ENCODE assay signal across 9 cellular contexts in genomic region chr17:64357191-64357981, GRCh38. TPM values are rescaled to one million over a fixed set of nuclear protein-coding genes. Genes with fewer than 3 reads are reported as not detected.
DNase-seq lines count a peak whose midpoint lies in the region; ATAC-seq and TF ChIP-seq lines count a peak whose summit lies in the region.
"Had no signal": no experiment of that assay in that cellular context is flagged by ENCODE, and none has a peak within 500 bp of the region (broad histone marks: within the 10 kb centered on the region; RNA-seq: fewer than 3 reads in every experiment).

No MANE protein-coding gene starts in this region.

- no TSS peak for BruUV-seq in PC-3 (replicated peaks; lab: Mats Ljungman, UMichigan)

- H3K36me3 Mint-ChIP-seq in CD4-positive, alpha-beta memory T cell: no peaks in the 10 kb centered on the region

- peak overlapping the region; percentile 45 for H2AFZ ChIP-seq in PC-3 (ENCODE audit: low read length)

- TF ChIP-seq EP300 in esophagus muscularis mucosa (IDR thresholded peaks at IDR 0.05): no peak

- H3K9ac ChIP-seq in PC-3 (ENCODE audit: low read length): peak overlapping the region; percentile 57

- no peaks in the 10 kb centered on the region for H3K27me3 ChIP-seq in PC-3 (ENCODE audit: low read length)
- no peaks in the 10 kb centered on the region for H3K27me3 ChIP-seq in esophagus muscularis mucosa
- no peaks in the 10 kb centered on the region for H3K27me3 ChIP-seq in CD4-positive, alpha-beta memory T cell (ENCODE audit: insufficient read depth, low read length)

- no peak overlapping the region for H3K4me3 ChIP-seq in PC-3 (ENCODE audit: low read length)
- no peak overlapping the region for H3K4me3 ChIP-seq in esophagus muscularis mucosa
- H3K4me3 ChIP-seq in CD4-positive, alpha-beta memory T cell (ENCODE audit: low read length in 2 of 2): no peak overlapping the region

- TF ChIP-seq CTCF in PC-3 (conservative IDR thresholded peaks at IDR 0.05; ENCODE audit: low read depth, low read length) (no peak), esophagus muscularis mucosa (IDR thresholded peaks at IDR 0.05) (no peak)

- no peaks in the 10 kb centered on the region for H3K9me3 Mint-ChIP-seq in CD4-positive, alpha-beta memory T cell
- H3K9me3 Mint-ChIP-seq: naive B cell had no signal

- H3K9me3 ChIP-seq in PC-3 (ENCODE audit: low read length) (no peaks in the 10 kb centered on the region), esophagus muscularis mucosa (no peaks in the 10 kb centered on the region)
- no peaks in the 10 kb centered on the region for H3K9me3 ChIP-seq in CD4-positive, alpha-beta memory T cell (ENCODE audit: control insufficient read depth in 1 of 2, low read length in 2 of 2)

- peaks cover 0 to 13% (median 2%) of the 10 kb centered on the region in 4 donors for H3K4me1 Mint-ChIP-seq in CD4-positive, alpha-beta memory T cell

- peaks cover 0 to 5% of the 10 kb centered on the region in 2 donors for H3K27me3 Mint-ChIP-seq in CD4-positive, alpha-beta memory T cell
- H3K27me3 Mint-ChIP-seq: naive B cell had no signal

- H3K4me3 Mint-ChIP-seq in CD4-positive, alpha-beta memory T cell: no peak overlapping the region

- no peaks in the 10 kb centered on the region for H3K9me2 ChIP-seq in PC-3 (replicated peaks; ENCODE audit: low read length)

- WGBS in esophagus muscularis mucosa: 73% methylated on average over 8 of the region's 11 CpGs

- ATAC-seq in PC-3 (peak; percentile 62), HG02938 (IDR thresholded peaks at IDR 0.05; ENCODE audit: unreplicated experiment) (no peak)

- no peak for TF ChIP-seq POLR2A in esophagus muscularis mucosa (IDR thresholded peaks at IDR 0.05; ENCODE audit: low read depth)

- H3K27ac Mint-ChIP-seq in CD4-positive, alpha-beta memory T cell: peak overlapping the region in 1 of 7 donors; percentile 72

- intact Hi-C loops in PC-3 (cut with micrococcal nuclease) (no loop called here), esophagus muscularis mucosa (cut with DNase I) (no loop called here)
- intact Hi-C loops in CD4-positive, alpha-beta memory T cell (cut with micrococcal nuclease): no loop called here

- POLR2A ChIA-PET in PC-3 (lab: Charles Lee; ENCODE audit: unreplicated experiment): interaction anchor here (0.8 kb wide), 1 partner anchor 13 kb away, joined by 6 read pairs; no protein-coding TSS in a partner anchor
- POLR2A ChIA-PET in CD4-positive, alpha-beta memory T cell (lab: Charles Lee; ENCODE audit: partially characterized antibody): no interaction called here

- H3F3A ChIP-seq in PC-3 (ENCODE audit: low read length, unreplicated experiment): peaks cover 7% of the 10 kb centered on the region

- CTCF ChIA-PET in PC-3 (lab: Charles Lee): no interaction called here
- CTCF ChIA-PET in CD4-positive, alpha-beta memory T cell (lab: Charles Lee; ENCODE audit: partially characterized antibody): no interaction called here

- H4K20me1 ChIP-seq in PC-3 (ENCODE audit: low read length): no peaks in the 10 kb centered on the region

- H3K36me3 ChIP-seq in PC-3 (ENCODE audit: low read depth, low read length) (no peaks in the 10 kb centered on the region), esophagus muscularis mucosa (peaks cover 0 to 83% (median 6%) of the 10 kb centered on the region in 4 donors)
- H3K36me3 ChIP-seq in CD4-positive, alpha-beta memory T cell (ENCODE audit: insufficient read depth, low read length): no peaks in the 10 kb centered on the region

- H3K4me2 ChIP-seq in PC-3 (ENCODE audit: low read length): peak overlapping the region; percentile 46

- peak overlapping the region; percentile 84 for H3K27ac ChIP-seq in PC-3 (ENCODE audit: low read length)
- peak overlapping the region; percentile 32 to 61 (median 48) for H3K27ac ChIP-seq in esophagus muscularis mucosa (replicated peaks in 1 of 4)
- H3K27ac ChIP-seq in CD4-positive, alpha-beta memory T cell (ENCODE audit: low read depth, low read length): no peak overlapping the region

- DNase-seq in GM04504 (ENCODE audit: low read depth): peak; percentile 98
- DNase-seq in PC-3: peak; percentile 76
- DNase-seq in esophagus muscularis mucosa (ENCODE audit: extremely low spot score): peak; percentile 93
- DNase-seq in renal cortical epithelial cell (ENCODE audit: low read depth): peak; percentile 77
- DNase-seq in NCI-H2081 treated with DMSO at 0.1 percent for 48 hours (lab: John Stamatoyannopoulos, UW): no peak
- DNase-seq in CD4-positive, alpha-beta memory T cell: no peak
- DNase-seq in activated CD4-positive, alpha-beta T cell treated with anti-CD3 and anti-CD28 coated beads, Interleukin-2, amount 50 U/mL, for 1 hour: no peak
- DNase-seq: naive B cell had no signal

- H3K4me1 ChIP-seq in PC-3 (ENCODE audit: insufficient read depth, low read length) (peaks cover 46% of the 10 kb centered on the region), esophagus muscularis mucosa (peaks cover 12 to 42% (median 37%) of the 10 kb centered on the region in 4 donors)
- no peaks in the 10 kb centered on the region for H3K4me1 ChIP-seq in CD4-positive, alpha-beta memory T cell (ENCODE audit: insufficient read depth, low read length)

- H3K79me2 ChIP-seq in PC-3 (ENCODE audit: low read length): no peaks in the 10 kb centered on the region

RNA-seq across cellular contexts. Expression of gene PECAM1, which starts 33.3 kb away (rescaled TPM):
- total RNA-seq in PC-3 (2014; rRNA removed) (2.3 and 2.4 TPM in 2 replicates), esophagus muscularis mucosa (100 to 1,000 TPM in 2 of 4 donors, 10 to 100 TPM in 2; 52.3 to 270 (median 148) TPM), renal cortical epithelial cell (2.3 and 5.9 TPM in 2 replicates)
- 1 to 10 TPM; 3.8 to 4.0 TPM for total RNA-seq in CD4-positive, alpha-beta memory T cell
- 1 to 10 TPM; 2.8 to 5.9 TPM for polyA plus RNA-seq in CD4-positive, alpha-beta memory T cell

Comparison
In these comparisons a context has a peak if more than half of its experiments do, and no peak if none do; other contexts are left out.
1. DNase-seq: peak in GM04504 (single experiment), PC-3 (single experiment), esophagus muscularis mucosa (single experiment) and renal cortical epithelial cell (single experiment); none in NCI-H2081 treated with DMSO at 0.1 percent for 48 hours (single experiment), CD4-positive, alpha-beta memory T cell (0 of 5) and activated CD4-positive, alpha-beta T cell treated with anti-CD3 and anti-CD28 coated beads, Interleukin-2, amount 50 U/mL, for 1 hour (single experiment).